Comparison of ENCODE assay signal across 8 cellular contexts in genomic region chr21:45554477-45555175, GRCh38. TPM values are rescaled to one million over a fixed set of nuclear protein-coding genes. Genes with fewer than 3 reads are reported as not detected.
A peak's percentile ranks its signal among the peaks of the same experiment; 100 is the strongest.
DNase-seq lines count a peak whose midpoint lies in the region; ATAC-seq and TF ChIP-seq lines count a peak whose summit lies in the region.

No MANE protein-coding gene starts in this region.

- WGBS in ovary, 3 donors: 0 to 1% (median 1%) methylated on average over 32 to 52 of the region's 53 CpGs
- WGBS in thymus: under 1% methylated on average over 49 of the region's 53 CpGs

- H3K36me3 Mint-ChIP-seq in activated naive CD4-positive, alpha-beta T cell treated with anti-CD3 and anti-CD28 coated beads, Interleukin-2, amount 50 U/mL, for 72 hours: no peaks in the 10 kb centered on the region

- H3K9me3 ChIP-seq in KOPT-K1 (ENCODE audit: insufficient read depth, low read length, poor library complexity, severe bottlenecking): no peaks in the 10 kb centered on the region
- no peaks in the 10 kb centered on the region for H3K9me3 ChIP-seq in ovary
- no peaks in the 10 kb centered on the region for H3K9me3 ChIP-seq in thymus (ENCODE audit: control insufficient read depth)

- no peak for TF ChIP-seq EP300 in ovary (IDR thresholded peaks at IDR 0.05)

- intact Hi-C loops in head of caudate nucleus (cut with DNase I): loop anchor here (5.0 kb wide), 1 partner anchor 268 kb away; no protein-coding TSS in a partner anchor
- intact Hi-C loops in ovary (cut with DNase I): loop anchor here in 3 of 4 donors (5.0 to 10.0 kb wide), 3 partner anchors 38 to 270 kb away; no protein-coding TSS in a partner anchor

- no peaks in the 10 kb centered on the region for H3K27me3 ChIP-seq in ovary
- no peaks in the 10 kb centered on the region for H3K27me3 ChIP-seq in thymus (ENCODE audit: control insufficient read depth, insufficient read depth)

- peak overlapping the region; percentile 66 for H3K4me3 ChIP-seq in ovary
- peak overlapping the region; percentile 78 for H3K4me3 ChIP-seq in thymus (ENCODE audit: low read length)

- H3K27ac Mint-ChIP-seq in activated naive CD4-positive, alpha-beta T cell treated with anti-CD3 and anti-CD28 coated beads, Interleukin-2, amount 50 U/mL, for 72 hours: peak overlapping the region; percentile 93 to 99

- H3K4me1 ChIP-seq in ovary (ENCODE audit: insufficient read depth): peaks cover 4% of the 10 kb centered on the region
- H3K4me1 ChIP-seq in thymus (ENCODE audit: control insufficient read depth, insufficient read depth, low read length): peaks cover 27% of the 10 kb centered on the region

- H3K36me3 ChIP-seq in KOPT-K1 (ENCODE audit: insufficient read depth, low read length) (no peaks in the 10 kb centered on the region), ovary (no peaks in the 10 kb centered on the region), thymus (ENCODE audit: control insufficient read depth, insufficient read depth) (no peaks in the 10 kb centered on the region)

- peak; percentile 60 for ATAC-seq in GM19324 (IDR thresholded peaks at IDR 0.05; ENCODE audit: low FRiP score, unreplicated experiment)
- peak; percentile 60 to 66 for ATAC-seq in activated naive CD4-positive, alpha-beta T cell treated with anti-CD3 and anti-CD28 coated beads, Interleukin-2, amount 50 U/mL, for 72 hours

- H3K27ac ChIP-seq in KOPT-K1 (ENCODE audit: low read depth, low read length, poor library complexity, severe bottlenecking) (peak overlapping the region; percentile 60), ovary (peak overlapping the region; percentile 27 to 66), thymus (ENCODE audit: low read depth) (peak overlapping the region; percentile 86)

- peak; percentile 93 for DNase-seq in AG20443 (ENCODE audit: low spot score)
- DNase-seq in SKM-1 (lab: John Stamatoyannopoulos, UW; ENCODE audit: unreplicated experiment): peak; percentile 37
- DNase-seq in activated naive CD4-positive, alpha-beta T cell treated with anti-CD3 and anti-CD28 coated beads, Interleukin-2, amount 50 U/mL, for 72 hours (ENCODE audit: low spot score in 2 of 2): peak; percentile 87 to 99
- peak; percentile 57 to 95 (median 88) for DNase-seq in head of caudate nucleus
- peak; percentile 82 to 95 (median 90) for DNase-seq in ovary

- TF ChIP-seq POLR2A in ovary (IDR thresholded peaks at IDR 0.05): peak; percentile 28

- peak; percentile 53 to 91 (median 91) for TF ChIP-seq CTCF in ovary (IDR thresholded peaks at IDR 0.05)

- no peaks in the 10 kb centered on the region for H3K9me3 Mint-ChIP-seq in activated naive CD4-positive, alpha-beta T cell treated with anti-CD3 and anti-CD28 coated beads, Interleukin-2, amount 50 U/mL, for 72 hours

RNA-seq across cellular contexts. Expression of gene SLC19A1, which starts 12.4 kb away (rescaled TPM):
- total RNA-seq in activated naive CD4-positive, alpha-beta T cell treated with anti-CD3 and anti-CD28 coated beads, Interleukin-2, amount 50 U/mL, for 72 hours: 10 to 100 TPM; 24.9 to 62.5 TPM
- 10 to 100 TPM in 4 of 7 donors, 1 to 10 TPM in 3; 2.4 to 18.2 (median 10.1) TPM for total RNA-seq in ovary
- polyA plus RNA-seq in ovary (1 to 10 TPM in 1 of 2 donors, under 1 TPM in 1; 0.88 to 6.9 TPM), thymus (8.9 TPM)

Comparison
In these comparisons a context has a peak if more than half of its experiments do, and no peak if none do; other contexts are left out.
1. Peak in every context shown above with its lines: DNase-seq, ATAC-seq, H3K4me3 ChIP-seq and H3K27ac ChIP-seq.
2. DNase-seq: peak in every context shown above with its lines; median percentile 93 in AG20443; 93 in activated naive CD4-positive, alpha-beta T cell treated with anti-CD3 and anti-CD28 coated beads, Interleukin-2, amount 50 U/mL, for 72 hours; 90 in ovary; 88 in head of caudate nucleus; 37 in SKM-1.